Comparison of ENCODE assay signal across 15 cellular contexts in genomic region chr20:32555584-32555983, GRCh38.
"Had no signal": no experiment of that assay in that cellular context is flagged by ENCODE, and none has a peak within 500 bp of the region (broad histone marks: within the 10 kb centered on the region; RNA-seq: fewer than 3 reads in every experiment).

No MANE protein-coding gene starts in this region.

- H3K9me3 Mint-ChIP-seq: activated CD4-positive, alpha-beta T cell treated with anti-CD3 and anti-CD28 coated beads, Interleukin-2, amount 10 ng/mL, durations not matched to agents 24 days and 14 days; activated naive CD4-positive, alpha-beta T cell treated with anti-CD3 and anti-CD28 coated beads, Interleukin-2, amount 10 ng/mL, durations not matched to agents 7 days and 5 days; activated T-helper 2 cell treated with anti-CD3 and anti-CD28 coated beads, Interferon-gamma antibody, Interleukin-2, Interleukin-4, amounts not matched to agents 10 μg/mL and 5 μg/mL and 100 μg/mL, durations not matched to agents 14 hours and 24 hours and 36 hours; memory B cell had no signal

- H3K27me3 ChIP-seq: cardiac muscle cell, sigmoid colon, thyroid gland had no signal

- H3K27me3 Mint-ChIP-seq: activated CD4-positive, alpha-beta T cell treated with anti-CD3 and anti-CD28 coated beads, Interleukin-2, amount 10 ng/mL, durations not matched to agents 24 days and 14 days; activated naive CD4-positive, alpha-beta T cell treated with anti-CD3 and anti-CD28 coated beads, Interleukin-2, amount 10 ng/mL, durations not matched to agents 7 days and 5 days; memory B cell had no signal

- H3K27ac ChIP-seq: cardiac muscle cell, neutrophil, parathyroid adenoma, sigmoid colon, SK-N-MC, thyroid gland had no signal

- H3K36me3 ChIP-seq: cardiac muscle cell, neutrophil, sigmoid colon, thyroid gland had no signal

- H3K4me3 Mint-ChIP-seq: activated CD4-positive, alpha-beta T cell treated with anti-CD3 and anti-CD28 coated beads, Interleukin-2, amount 10 ng/mL, durations not matched to agents 24 days and 14 days; activated naive CD4-positive, alpha-beta T cell treated with anti-CD3 and anti-CD28 coated beads, Interleukin-2, amount 10 ng/mL, durations not matched to agents 7 days and 5 days; memory B cell had no signal

- H3K27ac Mint-ChIP-seq: activated CD4-positive, alpha-beta T cell treated with anti-CD3 and anti-CD28 coated beads, Interleukin-2, amount 10 ng/mL, durations not matched to agents 24 days and 14 days; activated T-helper 2 cell treated with anti-CD3 and anti-CD28 coated beads, Interferon-gamma antibody, Interleukin-2, Interleukin-4, amounts not matched to agents 10 μg/mL and 5 μg/mL and 100 μg/mL, durations not matched to agents 14 hours and 24 hours and 36 hours; memory B cell had no signal

- DNase-seq: activated CD4-positive, alpha-beta T cell treated with anti-CD3 and anti-CD28 coated beads, Interleukin-2, amount 10 ng/mL, durations not matched to agents 24 days and 14 days; activated naive CD4-positive, alpha-beta T cell treated with anti-CD3 and anti-CD28 coated beads, Interleukin-2, amount 10 ng/mL, durations not matched to agents 7 days and 5 days; dermis blood vessel endothelial cell; effector memory CD4-positive, alpha-beta T cell; sigmoid colon; stimulated activated CD4-positive, alpha-beta T cell treated with anti-CD3 and anti-CD28 coated beads, Interleukin-4, amount 100 ng/mL, for 4 hours; stimulated activated naive CD4-positive, alpha-beta T cell; T1000; thyroid gland had no signal

- H3K4me3 ChIP-seq: cardiac muscle cell, sigmoid colon, SK-N-MC, thyroid gland had no signal

- H3K9me3 ChIP-seq: neutrophil, sigmoid colon, thyroid gland had no signal

- H3K9ac ChIP-seq: parathyroid adenoma had no signal

- H3K4me1 ChIP-seq: parathyroid adenoma, sigmoid colon, thyroid gland had no signal
